8 cellular contexts compared by ENCODE assay signal in genomic region chr3:62319570-62320243, GRCh38. TPM values are rescaled to one million over a fixed set of nuclear protein-coding genes. Genes with fewer than 3 reads are reported as not detected.
DNase-seq lines count a peak whose midpoint lies in the region; ATAC-seq and TF ChIP-seq lines count a peak whose summit lies in the region.

No MANE protein-coding gene starts in this region.

- ATAC-seq in activated naive CD8-positive, alpha-beta T cell treated with anti-CD3 and anti-CD28 coated beads, Interleukin-2, amount 50 U/mL, for 24 hours = no peak
- no peak for ATAC-seq in GM19351 (IDR thresholded peaks at IDR 0.05; ENCODE audit: unreplicated experiment)

- TF ChIP-seq CTCF in A673 (conservative IDR thresholded peaks at IDR 0.05; ENCODE audit: low read depth, low read length) = no peak

- no peaks in the 10 kb centered on the region for H3K27me3 ChIP-seq in A673 (replicated peaks; ENCODE audit: insufficient read depth, low read depth, low read length, poor library complexity)
- no peaks in the 10 kb centered on the region for H3K27me3 ChIP-seq in HUES6 (ENCODE audit: control insufficient read depth, insufficient read depth, low read length)
- H3K27me3 ChIP-seq in mononuclear cell (ENCODE audit: insufficient read depth, low read length) = peaks cover 7% of the 10 kb centered on the region

- H3K27ac Mint-ChIP-seq in activated naive CD8-positive, alpha-beta T cell treated with anti-CD3 and anti-CD28 coated beads, Interleukin-2, amount 50 U/mL, for 24 hours = no peak overlapping the region

- H3K9ac ChIP-seq in HUES6 (ENCODE audit: low read length) = no peak overlapping the region

- H3K4me1 Mint-ChIP-seq in activated naive CD8-positive, alpha-beta T cell treated with anti-CD3 and anti-CD28 coated beads, Interleukin-2, amount 50 U/mL, for 24 hours = peaks cover 10% of the 10 kb centered on the region

- H3K27ac ChIP-seq in A673 (ENCODE audit: low read depth, low read length, poor library complexity, severe bottlenecking) = no peak overlapping the region
- H3K27ac ChIP-seq in HUES6 (ENCODE audit: low read depth, low read length) = no peak overlapping the region

- H3K4me3 Mint-ChIP-seq in activated naive CD8-positive, alpha-beta T cell treated with anti-CD3 and anti-CD28 coated beads, Interleukin-2, amount 50 U/mL, for 24 hours = peak overlapping the region; percentile 87

- peaks cover 6% of the 10 kb centered on the region for H3K36me3 Mint-ChIP-seq in activated naive CD8-positive, alpha-beta T cell treated with anti-CD3 and anti-CD28 coated beads, Interleukin-2, amount 50 U/mL, for 24 hours (ENCODE audit: low read depth)

- BruUV-seq in A673 (replicated peaks; lab: Mats Ljungman, UMichigan) = no TSS peak

- H3K9me3 Mint-ChIP-seq in activated naive CD8-positive, alpha-beta T cell treated with anti-CD3 and anti-CD28 coated beads, Interleukin-2, amount 50 U/mL, for 24 hours = peaks cover 28% of the 10 kb centered on the region

- POLR2A ChIA-PET in A673 (lab: Charles Lee; ENCODE audit: low non-redundant PET) = no interaction called here

- DNase-seq in A673 (ENCODE audit: low spot score) = no peak
- DNase-seq in activated naive CD8-positive, alpha-beta T cell treated with anti-CD3 and anti-CD28 coated beads, Interleukin-2, amount 50 U/mL, for 24 hours = no peak
- no peak for DNase-seq in activated gamma-delta T cell treated with Interleukin-2 at 50 U/mL for 16 hours
- DNase-seq in NCI-H1436 treated with DMSO at 0.1 percent for 48 hours (lab: John Stamatoyannopoulos, UW) = no peak
- no peak for DNase-seq in stimulated activated CD4-positive, alpha-beta T cell treated with anti-CD3 and anti-CD28 coated beads, Interleukin-12 subunit alpha, Interleukin-12 subunit beta, amount 100 ng/mL, for 4 hours

- peaks cover 32% of the 10 kb centered on the region for H3K27me3 Mint-ChIP-seq in activated naive CD8-positive, alpha-beta T cell treated with anti-CD3 and anti-CD28 coated beads, Interleukin-2, amount 50 U/mL, for 24 hours

- no peaks in the 10 kb centered on the region for H3K4me1 ChIP-seq in A673 (ENCODE audit: insufficient read depth, low read length, poor library complexity, severe bottlenecking)
- H3K4me1 ChIP-seq in HUES6 (ENCODE audit: control insufficient read depth, insufficient read depth, low read length) = no peaks in the 10 kb centered on the region
- H3K4me1 ChIP-seq in mononuclear cell (ENCODE audit: insufficient read depth, low read length) = peaks cover 8% of the 10 kb centered on the region

- H3K36me3 ChIP-seq in A673 (ENCODE audit: insufficient read depth, low read length, poor library complexity, severe bottlenecking) (no peaks in the 10 kb centered on the region), HUES6 (ENCODE audit: control insufficient read depth, insufficient read depth, low read length) (0 out of 2 replicates have a peak, but pooled peaks cover 4% of the 10 kb centered on the region)

- H3K4me3 ChIP-seq in A673 (ENCODE audit: low read depth, low read length, poor library complexity, severe bottlenecking) (peak overlapping the region; percentile 55), HUES6 (ENCODE audit: low read depth, low read length) (peak overlapping the region; percentile 82), mononuclear cell (ENCODE audit: low read length) (peak overlapping the region; percentile 45)

- H3K9me3 ChIP-seq in A673 (ENCODE audit: low read depth, low read length, poor library complexity, severe bottlenecking) (no peaks in the 10 kb centered on the region), HUES6 (ENCODE audit: control insufficient read depth, insufficient read depth, low read depth, low read length) (peaks cover 7% of the 10 kb centered on the region), mononuclear cell (ENCODE audit: low read depth, low read length) (no peaks in the 10 kb centered on the region)

- CTCF ChIA-PET in A673 (lab: Charles Lee) = no interaction called here

- intact Hi-C loops in A673 (cut with micrococcal nuclease; ENCODE audit: unreplicated experiment) = loop anchor here (10.0 kb wide), 1 partner anchor 115 kb away; no protein-coding TSS in a partner anchor

RNA-seq across cellular contexts. Expression of gene FEZF2, which starts 53.6 kb away (rescaled TPM):
- total RNA-seq in A673 (2021) (not detected in 2 replicates), mononuclear cell (not detected)
